Comparison of ENCODE assay signal across 8 cellular contexts in the genomic region with DNA sequence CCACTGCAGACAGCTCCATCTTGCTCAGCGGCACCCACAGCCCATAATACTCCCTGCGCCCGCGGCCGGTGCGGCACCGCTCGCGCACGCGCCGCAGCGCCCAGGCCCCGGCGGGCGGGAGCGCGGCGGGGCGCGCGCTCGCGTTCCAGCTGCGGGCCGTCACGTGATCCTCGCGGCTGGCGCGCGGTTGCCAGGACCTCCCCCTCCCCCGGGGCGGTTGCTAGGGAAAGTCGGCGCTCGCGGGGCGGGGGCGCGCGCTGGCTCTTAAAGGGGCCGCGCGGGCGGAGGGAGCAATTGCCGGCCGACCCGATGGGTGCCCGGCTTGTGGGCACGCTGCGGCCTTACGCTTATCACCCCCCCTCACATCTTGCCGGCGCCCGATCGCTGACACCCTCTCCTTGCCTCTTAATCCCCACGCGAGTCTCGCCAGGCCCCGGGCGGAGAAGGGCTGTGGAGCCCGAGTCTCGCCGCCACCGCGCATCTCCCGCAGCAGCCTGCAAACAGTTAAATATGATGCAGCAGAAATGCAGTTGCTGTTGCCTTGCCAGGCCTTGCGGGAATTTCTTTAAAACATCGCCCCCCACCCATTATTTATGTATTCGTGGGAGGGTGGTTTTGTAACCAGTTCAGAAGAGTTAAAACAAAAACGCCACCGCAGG. TPM values are rescaled to one million over a fixed set of nuclear protein-coding genes. Genes with fewer than 3 reads are reported as not detected.
DNase-seq lines count a peak whose midpoint lies in the region; ATAC-seq, FAIRE-seq and TF ChIP-seq lines count a peak whose summit lies in the region.

A gene (minus strand): TSS at position 45 of the 659 bp plus-strand sequence. CDS start 26 bp downstream, at position 19.

- FAIRE-seq in pancreas (lab: Jason Lieb, UNC), result no peak

- H3K27me3 ChIP-seq in pancreas, result no peaks in the 10 kb centered on the region
- H3K27me3 ChIP-seq in thymus (ENCODE audit: control insufficient read depth, insufficient read depth), result no peaks in the 10 kb centered on the region

- H3K4me1 ChIP-seq in pancreas, result peaks cover 0 to 16% (median 13%) of the 10 kb centered on the region in 3 donors
- peaks cover 8% of the 10 kb centered on the region for H3K4me1 ChIP-seq in thymus (ENCODE audit: control insufficient read depth, insufficient read depth, low read length)

- 0% methylated on average over 62 to 73 of the region's 73 CpGs for WGBS in pancreas, 2 donors
- under 1% methylated on average over 73 of the region's 73 CpGs for WGBS in thymus

- H3K4me3 ChIP-seq in pancreas (peak within 1 kb of the TSS; percentile 57 to 69 (median 61)), thymus (ENCODE audit: low read length) (peak within 1 kb of the TSS; percentile 92)

- TF ChIP-seq CTCF in GM10266 (IDR thresholded peaks at IDR 0.05; ENCODE audit: control insufficient read depth, insufficient read depth, low read depth, missing control alignments) (no peak), pancreas (IDR thresholded peaks at IDR 0.05) (no peak)

- H3K27ac ChIP-seq in pancreas, result peak within 1 kb of the TSS; percentile 84 to 93 (median 90)
- peak within 1 kb of the TSS; percentile 81 for H3K27ac ChIP-seq in thymus (ENCODE audit: low read depth)

- peak; percentile 78 for ATAC-seq in HG02798 (IDR thresholded peaks at IDR 0.05; ENCODE audit: poor library complexity, unreplicated experiment)
- ATAC-seq in Right ventricle myocardium inferior, result peak; percentile 90
- peak; percentile 83 to 87 (median 85) for ATAC-seq in pancreas

- intact Hi-C loops in Right ventricle myocardium inferior (cut with DNase I), result loop anchor here (5.0 kb wide), 1 partner anchor 445 kb away; a partner anchor contains a TSS
- intact Hi-C loops in pancreas (cut with DNase I), result loop anchor here in 1 of 3 donors (10.0 kb wide), 1 partner anchor 52 kb away; no protein-coding TSS in a partner anchor

- H3K9me3 ChIP-seq in pancreas (no peaks in the 10 kb centered on the region), thymus (ENCODE audit: control insufficient read depth) (no peaks in the 10 kb centered on the region)

- H3K36me3 ChIP-seq in pancreas (no peaks in the 10 kb centered on the region), thymus (ENCODE audit: control insufficient read depth, insufficient read depth) (peaks cover 7% of the 10 kb centered on the region)

- DNase-seq in GM10266 (ENCODE audit: extremely low spot score), result peak; percentile 98
- peak; percentile 60 for DNase-seq in NCI-H1436 treated with DMSO at 0.1 percent for 48 hours (lab: John Stamatoyannopoulos, UW)
- peak; percentile 88 for DNase-seq in SW480 (ENCODE audit: low spot score)
- DNase-seq in activated naive CD8-positive, alpha-beta T cell treated with anti-CD3 and anti-CD28 coated beads, Interleukin-2, amount 50 U/mL, for 16 hours (ENCODE audit: low read depth, low spot score), result peak; percentile 91
- peak; percentile 98 for DNase-seq in Right ventricle myocardium inferior (ENCODE audit: missing footprints)
- peak; percentile 95 to 98 (median 96) for DNase-seq in pancreas

RNA-seq across cellular contexts. Expression of the gene that starts here (rescaled TPM):
- total RNA-seq in Right ventricle myocardium inferior, result 39.3 TPM
- 10 to 100 TPM; 22.5 to 44.6 (median 29.2) TPM for total RNA-seq in pancreas
- 10 to 100 TPM; 23.1 to 29.0 TPM for polyA plus RNA-seq in pancreas
- 23.3 TPM for polyA plus RNA-seq in thymus

Comparison
In these comparisons a context has a peak if more than half of its experiments do, and no peak if none do; other contexts are left out.
1. Peak in every context shown above with its lines: DNase-seq, ATAC-seq, H3K4me3 ChIP-seq and H3K27ac ChIP-seq.